Comparison of ENCODE assay signal across 7 cellular contexts in genomic region chr18:48545690-48546365, GRCh38. TPM values are rescaled to one million over a fixed set of nuclear protein-coding genes. Genes with fewer than 3 reads are reported as not detected.
A peak's percentile ranks its signal among the peaks of the same experiment; 100 is the strongest.
DNase-seq lines count a peak whose midpoint lies in the region; ATAC-seq and TF ChIP-seq lines count a peak whose summit lies in the region.

No MANE protein-coding gene starts in this region.

- H3K79me2 ChIP-seq in hepatocyte, result peaks cover 82% of the 10 kb centered on the region

- ATAC-seq in gastrocnemius medialis, result peak in 1 of 2 donors; percentile 25
- no peak for ATAC-seq in HG03457 (IDR thresholded peaks at IDR 0.05; ENCODE audit: unreplicated experiment)

- H3K36me3 ChIP-seq in hepatocyte (replicated peaks; ENCODE audit: insufficient read depth, low read depth) (no peaks in the 10 kb centered on the region), gastrocnemius medialis (no peaks in the 10 kb centered on the region)

- in situ Hi-C loops in gastrocnemius medialis (cut with MboI; ENCODE audit: low sequenced_read_pairs in 4 of 4), result loop anchor here in 1 of 4 donors (25.0 kb wide), 1 partner anchor 391 kb away; no protein-coding TSS in a partner anchor

- no peak for TF ChIP-seq POLR2A in gastrocnemius medialis (IDR thresholded peaks at IDR 0.05)

- H3K9me2 ChIP-seq in hepatocyte (replicated peaks; ENCODE audit: insufficient read depth), result no peaks in the 10 kb centered on the region

- DNase-seq in MV-4-11 (lab: John Stamatoyannopoulos, UW), result peak; percentile 33
- peak; percentile 64 for DNase-seq in hepatocyte (ENCODE audit: low spot score)
- DNase-seq in gastrocnemius medialis, result peak; percentile 23 to 70
- no peak for DNase-seq in GOT3 (lab: John Stamatoyannopoulos, UW)
- no peak for DNase-seq in activated T-cell treated with anti-CD3 and anti-CD28 coated beads, Interleukin-2, amount 50 U/mL, for 48 hours

- no peaks in the 10 kb centered on the region for H3K9me3 ChIP-seq in hepatocyte (ENCODE audit: low read depth)
- no peaks in the 10 kb centered on the region for H3K9me3 ChIP-seq in gastrocnemius medialis

- H2AFZ ChIP-seq in hepatocyte, result no peak overlapping the region

- H3K4me2 ChIP-seq in hepatocyte, result peak overlapping the region; percentile 17

- intact Hi-C loops in gastrocnemius medialis (cut with DNase I; ENCODE audit: low total_unique reads), result loop anchor here (5.0 to 10.0 kb wide), 7 partner anchors 56 to 1739 kb away; partner anchors contain the start of genes ACAA2, C18orf32, CXXC1 and MBD1

- peaks cover 19% of the 10 kb centered on the region for H4K20me1 ChIP-seq in hepatocyte (ENCODE audit: insufficient read depth, poor library complexity, severe bottlenecking)

- H3K4me3 ChIP-seq in hepatocyte (no peak overlapping the region), gastrocnemius medialis (no peak overlapping the region)

- H3K27me3 ChIP-seq in hepatocyte (no peaks in the 10 kb centered on the region), gastrocnemius medialis (no peaks in the 10 kb centered on the region)

- WGBS in hepatocyte (ENCODE audit: low lambda C conversion rate, missing lambda C conversion rate), result 44% methylated on average over 13 of the region's 13 CpGs

- TF ChIP-seq CTCF in hepatocyte (IDR thresholded peaks at IDR 0.05; ENCODE audit: poor library complexity) (no peak), gastrocnemius medialis (IDR thresholded peaks at IDR 0.05 in 4 of 5, conservative IDR thresholded peaks at IDR 0.05 in 1 of 5) (no peak)

- peaks cover 63% of the 10 kb centered on the region for H3K4me1 ChIP-seq in hepatocyte (ENCODE audit: insufficient read depth)
- H3K4me1 ChIP-seq in gastrocnemius medialis, result peaks cover 55 to 73% of the 10 kb centered on the region in 2 donors

- H3K27ac ChIP-seq in angular gyrus (ENCODE audit: low read depth, low read length), result peak overlapping the region; percentile 74
- peak overlapping the region; percentile 52 for H3K27ac ChIP-seq in hepatocyte
- H3K27ac ChIP-seq in gastrocnemius medialis, result peak overlapping the region; percentile 53 to 77 (median 72)

RNA-seq across cellular contexts. Expression of gene CTIF, which starts 7.0 kb away (rescaled TPM):
- total RNA-seq in hepatocyte (24.0 and 27.9 TPM in 2 replicates), gastrocnemius medialis (10 to 100 TPM; 20.2 to 35.4 (median 23.1) TPM)
- 22.1 and 24.9 TPM in 2 replicates for polyA plus RNA-seq in hepatocyte

Comparison
In these comparisons a context has a peak if more than half of its experiments do, and no peak if none do; other contexts are left out.
1. DNase-seq: peak in MV-4-11 (single experiment), hepatocyte (single experiment) and gastrocnemius medialis (2 of 2); none in GOT3 (single experiment) and activated T-cell treated with anti-CD3 and anti-CD28 coated beads, Interleukin-2, amount 50 U/mL, for 48 hours (0 of 2).
2. Peak in every context shown above with its lines, with median percentiles within 50 percentile points of each other: H3K27ac ChIP-seq.